1 cellular context compared by ENCODE assay signal in the genomic region with DNA sequence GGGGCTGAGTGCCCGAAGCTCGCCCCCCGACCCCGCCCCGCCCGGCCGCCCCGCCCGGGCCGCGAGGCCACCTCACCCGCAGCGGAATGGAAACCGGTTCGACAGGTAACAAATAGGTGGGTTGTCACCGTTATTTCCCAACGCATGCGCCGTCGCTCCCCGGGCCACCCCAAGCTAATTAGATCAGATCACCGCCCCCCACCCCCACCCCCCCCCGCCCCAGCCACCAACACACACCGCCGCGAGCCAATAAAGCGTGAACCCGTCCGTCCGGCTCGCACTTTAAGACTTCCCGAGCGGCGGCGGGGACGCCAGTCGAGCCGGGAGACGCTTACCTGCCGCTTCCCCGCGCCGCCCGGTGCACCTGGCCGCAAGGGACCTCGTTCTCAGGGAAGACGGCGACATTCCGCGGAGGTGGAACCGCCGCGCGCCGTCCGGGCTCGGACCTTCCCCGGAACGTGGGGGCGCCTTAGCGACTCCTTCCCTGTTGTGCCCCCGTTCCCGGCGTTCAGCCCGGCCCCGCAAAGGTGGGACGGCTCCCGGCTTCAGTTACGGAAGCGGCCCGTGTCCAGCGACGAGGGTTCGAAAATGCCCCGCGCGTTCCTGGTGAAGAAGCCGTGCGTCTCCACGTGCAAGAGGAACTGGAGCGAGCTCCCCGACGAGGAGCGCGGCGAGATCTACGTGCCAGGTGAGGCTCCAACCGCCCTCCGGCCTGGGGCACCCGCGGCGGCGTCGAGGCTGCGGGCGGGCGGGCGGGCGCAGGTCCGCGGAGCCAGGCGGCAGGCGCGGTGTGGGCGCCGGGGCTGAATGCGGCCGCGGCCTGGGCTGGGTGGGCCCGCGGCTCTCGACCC.
TF ChIP-seq lines count a peak whose summit lies in the region.

Gene OVOL1, plus strand, starts transcription at position 278 of the 851 bp plus-strand sequence. Its CDS starts 311 bp downstream, at position 589.

TF ChIP-seq in SK-N-SH treated with all-trans-retinoic acid at 6 μM for 48 hours, 23 proteins besides CTCF, POLR2A, EP300 and RAD21 (continued from another document):
- TF ChIP-seq CSRNP3 (CRISPR knock-in tag; IDR thresholded peaks at IDR 0.05) (no peak), ISL1 (CRISPR knock-in tag; IDR thresholded peaks at IDR 0.05) (no peak), ZNF70 (CRISPR knock-in tag; IDR thresholded peaks at IDR 0.05) (no peak), ZNF565 (CRISPR knock-in tag; conservative IDR thresholded peaks at IDR 0.05; ENCODE audit: low read depth) (no peak), ZC3H10 (CRISPR knock-in tag; IDR thresholded peaks at IDR 0.05) (no peak), SNAI2 (CRISPR knock-in tag; IDR thresholded peaks at IDR 0.05) (no peak)
- TF ChIP-seq, protein P1, sequence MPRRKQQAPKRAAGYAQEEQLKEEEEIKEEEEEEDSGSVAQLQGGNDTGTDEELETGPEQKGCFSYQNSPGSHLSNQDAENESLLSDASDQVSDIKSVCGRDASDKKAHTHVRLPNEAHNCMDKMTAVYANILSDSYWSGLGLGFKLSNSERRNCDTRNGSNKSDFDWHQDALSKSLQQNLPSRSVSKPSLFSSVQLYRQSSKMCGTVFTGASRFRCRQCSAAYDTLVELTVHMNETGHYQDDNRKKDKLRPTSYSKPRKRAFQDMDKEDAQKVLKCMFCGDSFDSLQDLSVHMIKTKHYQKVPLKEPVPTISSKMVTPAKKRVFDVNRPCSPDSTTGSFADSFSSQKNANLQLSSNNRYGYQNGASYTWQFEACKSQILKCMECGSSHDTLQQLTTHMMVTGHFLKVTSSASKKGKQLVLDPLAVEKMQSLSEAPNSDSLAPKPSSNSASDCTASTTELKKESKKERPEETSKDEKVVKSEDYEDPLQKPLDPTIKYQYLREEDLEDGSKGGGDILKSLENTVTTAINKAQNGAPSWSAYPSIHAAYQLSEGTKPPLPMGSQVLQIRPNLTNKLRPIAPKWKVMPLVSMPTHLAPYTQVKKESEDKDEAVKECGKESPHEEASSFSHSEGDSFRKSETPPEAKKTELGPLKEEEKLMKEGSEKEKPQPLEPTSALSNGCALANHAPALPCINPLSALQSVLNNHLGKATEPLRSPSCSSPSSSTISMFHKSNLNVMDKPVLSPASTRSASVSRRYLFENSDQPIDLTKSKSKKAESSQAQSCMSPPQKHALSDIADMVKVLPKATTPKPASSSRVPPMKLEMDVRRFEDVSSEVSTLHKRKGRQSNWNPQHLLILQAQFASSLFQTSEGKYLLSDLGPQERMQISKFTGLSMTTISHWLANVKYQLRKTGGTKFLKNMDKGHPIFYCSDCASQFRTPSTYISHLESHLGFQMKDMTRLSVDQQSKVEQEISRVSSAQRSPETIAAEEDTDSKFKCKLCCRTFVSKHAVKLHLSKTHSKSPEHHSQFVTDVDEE (CRISPR knock-in tag; IDR thresholded peaks at IDR 0.05) = no peak
- TF ChIP-seq, protein P2, sequence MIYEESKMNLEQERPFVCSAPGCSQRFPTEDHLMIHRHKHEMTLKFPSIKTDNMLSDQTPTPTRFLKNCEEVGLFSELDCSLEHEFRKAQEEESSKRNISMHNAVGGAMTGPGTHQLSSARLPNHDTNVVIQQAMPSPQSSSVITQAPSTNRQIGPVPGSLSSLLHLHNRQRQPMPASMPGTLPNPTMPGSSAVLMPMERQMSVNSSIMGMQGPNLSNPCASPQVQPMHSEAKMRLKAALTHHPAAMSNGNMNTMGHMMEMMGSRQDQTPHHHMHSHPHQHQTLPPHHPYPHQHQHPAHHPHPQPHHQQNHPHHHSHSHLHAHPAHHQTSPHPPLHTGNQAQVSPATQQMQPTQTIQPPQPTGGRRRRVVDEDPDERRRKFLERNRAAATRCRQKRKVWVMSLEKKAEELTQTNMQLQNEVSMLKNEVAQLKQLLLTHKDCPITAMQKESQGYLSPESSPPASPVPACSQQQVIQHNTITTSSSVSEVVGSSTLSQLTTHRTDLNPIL (CRISPR knock-in tag; IDR thresholded peaks at IDR 0.05; ENCODE audit: low read depth) = no peak
- TF ChIP-seq, protein P3, sequence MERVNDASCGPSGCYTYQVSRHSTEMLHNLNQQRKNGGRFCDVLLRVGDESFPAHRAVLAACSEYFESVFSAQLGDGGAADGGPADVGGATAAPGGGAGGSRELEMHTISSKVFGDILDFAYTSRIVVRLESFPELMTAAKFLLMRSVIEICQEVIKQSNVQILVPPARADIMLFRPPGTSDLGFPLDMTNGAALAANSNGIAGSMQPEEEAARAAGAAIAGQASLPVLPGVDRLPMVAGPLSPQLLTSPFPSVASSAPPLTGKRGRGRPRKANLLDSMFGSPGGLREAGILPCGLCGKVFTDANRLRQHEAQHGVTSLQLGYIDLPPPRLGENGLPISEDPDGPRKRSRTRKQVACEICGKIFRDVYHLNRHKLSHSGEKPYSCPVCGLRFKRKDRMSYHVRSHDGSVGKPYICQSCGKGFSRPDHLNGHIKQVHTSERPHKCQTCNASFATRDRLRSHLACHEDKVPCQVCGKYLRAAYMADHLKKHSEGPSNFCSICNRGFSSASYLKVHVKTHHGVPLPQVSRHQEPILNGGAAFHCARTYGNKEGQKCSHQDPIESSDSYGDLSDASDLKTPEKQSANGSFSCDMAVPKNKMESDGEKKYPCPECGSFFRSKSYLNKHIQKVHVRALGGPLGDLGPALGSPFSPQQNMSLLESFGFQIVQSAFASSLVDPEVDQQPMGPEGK (CRISPR knock-in tag; IDR thresholded peaks at IDR 0.05; ENCODE audit: borderline replicate concordance) = no peak
